Comparison of ENCODE assay signal across 9 cellular contexts in the genomic region with DNA sequence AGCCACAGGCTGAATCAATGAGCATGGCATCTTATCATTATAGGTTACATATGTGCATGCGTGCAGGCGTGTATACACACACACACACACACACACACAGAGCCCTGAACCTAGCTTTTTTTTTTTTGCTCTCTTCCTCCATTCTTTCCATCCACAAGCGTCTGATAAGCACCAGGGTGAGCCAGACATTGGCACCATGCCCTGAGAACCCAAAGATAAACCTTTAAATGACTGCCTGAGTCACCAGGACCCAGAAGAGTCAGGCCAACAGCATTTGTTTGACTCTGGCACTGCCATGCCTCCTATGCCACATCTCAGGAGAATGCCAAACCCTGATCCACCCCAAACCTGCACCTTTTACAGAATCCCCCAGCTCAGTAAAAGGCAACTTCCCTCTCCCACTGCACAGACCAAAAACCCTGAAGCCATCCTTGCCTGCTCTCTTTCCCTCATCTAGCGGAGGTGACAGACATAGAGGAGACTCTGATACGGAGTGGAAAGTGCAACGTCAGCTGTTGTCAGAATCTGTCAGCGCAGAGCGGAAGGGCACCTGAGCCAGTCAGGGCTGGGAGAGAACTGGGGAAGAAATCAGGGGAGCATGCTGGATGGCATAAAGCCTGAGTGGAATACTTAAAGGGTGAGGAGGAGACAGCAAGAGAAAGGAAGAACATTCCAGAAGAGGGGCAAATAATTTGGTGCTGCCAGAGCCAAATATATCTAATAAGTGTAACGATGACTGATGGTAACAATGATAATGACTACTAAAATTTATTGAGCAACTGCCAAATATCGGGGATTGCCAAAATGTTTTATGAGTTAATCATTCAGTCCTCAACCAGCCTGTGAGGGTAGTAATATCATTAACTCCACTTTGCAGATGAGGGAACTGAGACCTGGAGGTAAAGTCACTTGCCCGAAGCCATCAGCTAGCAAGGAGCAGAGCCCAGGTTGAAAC. TPM values are rescaled to one million over a fixed set of nuclear protein-coding genes. Genes with fewer than 3 reads are reported as not detected.
DNase-seq lines count a peak whose midpoint lies in the region; ATAC-seq and TF ChIP-seq lines count a peak whose summit lies in the region.
"Had no signal": no experiment of that assay in that cellular context is flagged by ENCODE, and none has a peak within 500 bp of the region (broad histone marks: within the 10 kb centered on the region; RNA-seq: fewer than 3 reads in every experiment).

No MANE protein-coding gene starts in this region.

- H3K27me3 ChIP-seq in lower lobe of right lung (ENCODE audit: low read depth) = no peaks in the 10 kb centered on the region

- DNase-seq in EL = peak; percentile 93
- DNase-seq in RKO (ENCODE audit: low spot score) = peak; percentile 84
- peak; percentile 94 for DNase-seq in amniotic stem cell (lab: John Stamatoyannopoulos, UW)
- DNase-seq in lower lobe of right lung = peak; percentile 61
- DNase-seq in stromal cell of bone marrow (ENCODE audit: low read depth) = peak; percentile 75
- DNase-seq in HEK293T (ENCODE audit: extremely low spot score) = no peak
- no peak for DNase-seq in caudate nucleus (lab: John Stamatoyannopoulos, UW)
- DNase-seq in effector CD8-positive, alpha-beta T cell (lab: John Stamatoyannopoulos, UW) = no peak

- peak overlapping the region; percentile 95 for H3K27ac ChIP-seq in lower lobe of right lung
- H3K27ac ChIP-seq in caudate nucleus (ENCODE audit: low read depth, low read length) = no peak overlapping the region

- no peak overlapping the region for H3K4me3 ChIP-seq in lower lobe of right lung
- H3K4me3 ChIP-seq: psoas muscle had no signal

- no peaks in the 10 kb centered on the region for H3K9me3 ChIP-seq in lower lobe of right lung
- H3K9me3 ChIP-seq: psoas muscle had no signal

- CTCF ChIA-PET in HEK293T (lab: Yijun Ruan, JAX) = interaction anchor here (0.5 kb wide), 1 partner anchor 18 kb away, joined by 3 read pairs; no protein-coding TSS in a partner anchor

- peak in 1 of 2 donors; percentile 41 for ATAC-seq in lower lobe of right lung
- ATAC-seq: psoas muscle had no signal

- TF ChIP-seq CTCF in lower lobe of right lung (IDR thresholded peaks at IDR 0.05) = no peak

- POLR2A ChIA-PET in HEK293T (lab: Yijun Ruan, JAX) = no interaction called here

- peaks cover 23% of the 10 kb centered on the region for H3K36me3 ChIP-seq in lower lobe of right lung

- intact Hi-C loops in lower lobe of right lung (cut with DNase I) = no loop called here

- H3K4me1 ChIP-seq in lower lobe of right lung = peaks cover 61% of the 10 kb centered on the region
- H3K4me1 ChIP-seq: psoas muscle had no signal

TF ChIP-seq in HEK293T, 16 proteins besides CTCF, POLR2A, EP300 and RAD21:
- TF ChIP-seq L3MBTL2 (conservative IDR thresholded peaks at IDR 0.05) = no peak
- TF ChIP-seq CTBP1 (IDR thresholded peaks at IDR 0.05; ENCODE audit: borderline replicate concordance) = no peak
- no peak for TF ChIP-seq HDGF (IDR thresholded peaks at IDR 0.05; ENCODE audit: borderline replicate concordance)
- TF ChIP-seq FOXA1 (IDR thresholded peaks at IDR 0.05) = no peak
- no peak for TF ChIP-seq ARNT (IDR thresholded peaks at IDR 0.05)
- TF ChIP-seq LEF1 (IDR thresholded peaks at IDR 0.05; ENCODE audit: borderline replicate concordance) = no peak
- no peak for TF ChIP-seq ZNF384 (IDR thresholded peaks at IDR 0.05)
- TF ChIP-seq FOXK2 (IDR thresholded peaks at IDR 0.05) = no peak
- TF ChIP-seq PKNOX1 (IDR thresholded peaks at IDR 0.05) = no peak
- TF ChIP-seq FOXM1 (IDR thresholded peaks at IDR 0.05; ENCODE audit: borderline replicate concordance) = no peak
- TF ChIP-seq SP1 (IDR thresholded peaks at IDR 0.05) = no peak
- no peak for TF ChIP-seq BHLHE40 (IDR thresholded peaks at IDR 0.05; ENCODE audit: borderline replicate concordance)
- TF ChIP-seq NFRKB (IDR thresholded peaks at IDR 0.05) = no peak
- TF ChIP-seq ELF4 (IDR thresholded peaks at IDR 0.05) = no peak
- TF ChIP-seq TARDBP (IDR thresholded peaks at IDR 0.05) = no peak
- TF ChIP-seq SUZ12 (IDR thresholded peaks at IDR 0.05) = no peak

RNA-seq across cellular contexts. Expression of gene PARP12, which starts 3.2 kb away (rescaled TPM):
- 122 TPM for total RNA-seq in lower lobe of right lung

Comparison
In these comparisons a context has a peak if more than half of its experiments do, and no peak if none do; other contexts are left out.
1. DNase-seq: peak in EL (single experiment), RKO (single experiment), amniotic stem cell (single experiment), lower lobe of right lung (single experiment) and stromal cell of bone marrow (single experiment); none in HEK293T (single experiment), caudate nucleus (0 of 61) and effector CD8-positive, alpha-beta T cell (single experiment).